In genomic region chr15:77543159-77543882, GRCh38 we compare ENCODE assay signal across 8 cellular contexts.
DNase-seq lines count a peak whose midpoint lies in the region; ATAC-seq and TF ChIP-seq lines count a peak whose summit lies in the region.

No MANE protein-coding gene starts in this region.

- no peaks in the 10 kb centered on the region for H3K36me3 Mint-ChIP-seq in activated naive CD8-positive, alpha-beta T cell treated with anti-CD3 and anti-CD28 coated beads, Interleukin-2, amount 50 U/mL, for 24 hours (ENCODE audit: low read depth)
- H3K36me3 Mint-ChIP-seq in type B pancreatic cell: no peaks in the 10 kb centered on the region

- H3K27ac Mint-ChIP-seq in activated naive CD8-positive, alpha-beta T cell treated with anti-CD3 and anti-CD28 coated beads, Interleukin-2, amount 50 U/mL, for 24 hours: peak overlapping the region; percentile 67
- peak overlapping the region; percentile 34 for H3K27ac Mint-ChIP-seq in type B pancreatic cell

- H3K4me3 ChIP-seq in H7 (ENCODE audit: insufficient read depth, low read depth, low read length) (peak overlapping the region; percentile 8; the same call in 1 of the 2 replicates), heart left ventricle (peak overlapping the region in 11 of 12 donors; percentile 7 to 57 (median 44))

- H3K4me1 Mint-ChIP-seq in activated naive CD8-positive, alpha-beta T cell treated with anti-CD3 and anti-CD28 coated beads, Interleukin-2, amount 50 U/mL, for 24 hours: peaks cover 6% of the 10 kb centered on the region
- H3K4me1 Mint-ChIP-seq in type B pancreatic cell (ENCODE audit: unreplicated experiment): peaks cover 33% of the 10 kb centered on the region

- peak overlapping the region; percentile 67 for H3K4me3 Mint-ChIP-seq in activated naive CD8-positive, alpha-beta T cell treated with anti-CD3 and anti-CD28 coated beads, Interleukin-2, amount 50 U/mL, for 24 hours
- peak overlapping the region; percentile 54 for H3K4me3 Mint-ChIP-seq in type B pancreatic cell

- H3K27me3 ChIP-seq in H7 (ENCODE audit: control insufficient read depth, insufficient read depth, low read length) (no peaks in the 10 kb centered on the region), heart left ventricle (no peaks in the 10 kb centered on the region)

- peak in 1 of 2 donors; percentile 26 for TF ChIP-seq POLR2A in heart left ventricle (IDR thresholded peaks at IDR 0.05)

- peak overlapping the region in 11 of 12 donors; percentile 53 to 86 (median 68) for H3K27ac ChIP-seq in heart left ventricle

- WGBS in heart left ventricle, 4 donors: 6 to 12% (median 9%) methylated on average over 11 to 32 of the region's 32 CpGs

- ATAC-seq in activated naive CD8-positive, alpha-beta T cell treated with anti-CD3 and anti-CD28 coated beads, Interleukin-2, amount 50 U/mL, for 24 hours: peak; percentile 91
- ATAC-seq in heart left ventricle: peak; percentile 77 to 93 (median 90)

- no peaks in the 10 kb centered on the region for H3K9me3 Mint-ChIP-seq in activated naive CD8-positive, alpha-beta T cell treated with anti-CD3 and anti-CD28 coated beads, Interleukin-2, amount 50 U/mL, for 24 hours
- H3K9me3 Mint-ChIP-seq in type B pancreatic cell: no peaks in the 10 kb centered on the region

- H3K36me3 ChIP-seq in H7 (replicated peaks; ENCODE audit: control insufficient read depth, insufficient read depth, low read length) (no peaks in the 10 kb centered on the region), heart left ventricle (no peaks in the 10 kb centered on the region)

- H3K27me3 Mint-ChIP-seq in activated naive CD8-positive, alpha-beta T cell treated with anti-CD3 and anti-CD28 coated beads, Interleukin-2, amount 50 U/mL, for 24 hours: peaks cover 4% of the 10 kb centered on the region
- peaks cover 3% of the 10 kb centered on the region for H3K27me3 Mint-ChIP-seq in type B pancreatic cell

- intact Hi-C loops in heart left ventricle (cut with DNase I) (loop anchor here (1.0 to 10.0 kb wide), 22 partner anchors 35 to 599 kb away; partner anchors contain the start of gene LINGO1 (in 1 of the 10)), posterior vena cava (cut with DNase I) (loop anchor here (2.0 to 10.0 kb wide), 4 partner anchors 359 to 521 kb away; no protein-coding TSS in a partner anchor)

- H3K4me1 ChIP-seq in heart left ventricle: peaks cover 4 to 54% (median 48%) of the 10 kb centered on the region in 12 donors

- peak; percentile 34 for DNase-seq in DMS79 (lab: John Stamatoyannopoulos, UW)
- peak; percentile 98 for DNase-seq in H7
- DNase-seq in NCI-H1092 treated with DMSO at 0.1 percent for 48 hours (lab: John Stamatoyannopoulos, UW): peak; percentile 70
- peak; percentile 84 for DNase-seq in SW480 (ENCODE audit: low spot score)
- peak; percentile 84 for DNase-seq in activated naive CD8-positive, alpha-beta T cell treated with anti-CD3 and anti-CD28 coated beads, Interleukin-2, amount 50 U/mL, for 24 hours
- peak; percentile 87 to 94 (median 90) for DNase-seq in heart left ventricle
- peak; percentile 96 for DNase-seq in posterior vena cava (ENCODE audit: low spot score)
- peak; percentile 87 for DNase-seq in type B pancreatic cell (ENCODE audit: extremely low spot score, unreplicated experiment)

- peaks cover 0 to 3% (median 0%) of the 10 kb centered on the region in 12 donors for H3K9me3 ChIP-seq in heart left ventricle

- TF ChIP-seq CTCF in heart left ventricle (IDR thresholded peaks at IDR 0.05) (peak in 11 of 12 donors; percentile 90 to 99 (median 97)), type B pancreatic cell (conservative IDR thresholded peaks at IDR 0.05) (peak; percentile 98)

Comparison
In these comparisons a context has a peak if more than half of its experiments do, and no peak if none do; other contexts are left out.
1. Peak in every context shown above with its lines: DNase-seq, ATAC-seq, H3K4me3 ChIP-seq and H3K27ac ChIP-seq.
2. DNase-seq: peak in every context shown above with its lines; median percentile 98 in H7; 96 in posterior vena cava; 90 in heart left ventricle; 87 in type B pancreatic cell; 84 in SW480; 84 in activated naive CD8-positive, alpha-beta T cell treated with anti-CD3 and anti-CD28 coated beads, Interleukin-2, amount 50 U/mL, for 24 hours; 70 in NCI-H1092 treated with DMSO at 0.1 percent for 48 hours; 34 in DMS79.